In the genomic region with DNA sequence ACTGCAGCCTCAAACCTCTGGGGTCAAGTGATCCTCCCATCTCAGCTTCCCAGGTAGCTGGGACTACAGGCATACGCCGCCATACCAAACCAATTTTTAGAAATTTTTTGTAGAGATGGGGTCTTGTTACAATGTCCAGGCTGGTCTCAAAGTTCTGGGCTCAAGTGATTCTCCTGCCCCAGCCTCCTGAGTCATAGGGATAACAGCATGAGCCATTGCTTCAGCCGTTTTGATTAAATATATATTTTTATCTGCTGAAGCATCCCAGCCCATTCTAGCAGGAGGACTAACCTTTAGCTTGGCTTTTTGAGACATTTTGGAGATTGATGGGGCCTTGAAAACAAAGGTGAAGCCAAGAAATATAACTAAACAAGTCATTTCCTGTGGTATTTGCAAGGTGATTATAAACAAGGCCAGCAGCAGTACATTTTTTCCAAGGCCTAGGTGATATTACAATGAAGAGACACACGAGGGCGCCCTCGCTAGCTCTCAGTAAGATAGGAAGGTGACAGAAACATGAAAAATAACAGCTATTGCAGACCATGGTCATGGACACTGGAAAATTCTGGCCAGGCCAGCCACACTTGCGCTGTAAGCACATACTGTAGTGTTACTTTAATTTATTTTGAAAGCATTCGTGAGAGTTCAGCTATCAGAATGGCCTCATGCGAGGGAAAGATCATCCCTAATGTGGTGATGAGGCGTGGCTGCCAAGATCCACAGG, we compare ENCODE assay signal across 8 cellular contexts.
A peak's percentile ranks its signal among the peaks of the same experiment; 100 is the strongest.
DNase-seq lines count a peak whose midpoint lies in the region; ATAC-seq lines count a peak whose summit lies in the region.

No MANE protein-coding gene starts in this region.

- ATAC-seq in GM18498 (IDR thresholded peaks at IDR 0.05; ENCODE audit: unreplicated experiment) (peak; percentile 57), left ventricle myocardium superior (peak; percentile 50), HG02759 (IDR thresholded peaks at IDR 0.05; ENCODE audit: unreplicated experiment) (no peak)

- no peaks in the 10 kb centered on the region for H3K27me3 Mint-ChIP-seq in activated naive CD8-positive, alpha-beta T cell treated with anti-CD3 and anti-CD28 coated beads for 36 hours

- H3K36me3 Mint-ChIP-seq in activated naive CD8-positive, alpha-beta T cell treated with anti-CD3 and anti-CD28 coated beads for 36 hours: peaks cover 13% of the 10 kb centered on the region

- peaks cover 11% of the 10 kb centered on the region for H3K4me1 Mint-ChIP-seq in activated naive CD8-positive, alpha-beta T cell treated with anti-CD3 and anti-CD28 coated beads for 36 hours

- peak overlapping the region; percentile 68 for H3K27ac Mint-ChIP-seq in activated naive CD8-positive, alpha-beta T cell treated with anti-CD3 and anti-CD28 coated beads for 36 hours

- intact Hi-C loops in left ventricle myocardium superior (cut with micrococcal nuclease): loop anchor here (5.0 to 10.0 kb wide), 2 partner anchors 110 to 272 kb away; no protein-coding TSS in a partner anchor

- no peaks in the 10 kb centered on the region for H3K9me3 Mint-ChIP-seq in activated naive CD8-positive, alpha-beta T cell treated with anti-CD3 and anti-CD28 coated beads for 36 hours

- DNase-seq in A172 (ENCODE audit: low spot score) (peak; percentile 63), NCI-H1105 (lab: John Stamatoyannopoulos, UW) (peak; percentile 64), SW480 (ENCODE audit: low spot score) (peak; percentile 69), left ventricle myocardium superior (peak; percentile 54), skeletal muscle cell (ENCODE audit: low read depth) (peak; percentile 25)
- DNase-seq in activated naive CD8-positive, alpha-beta T cell treated with anti-CD3 and anti-CD28 coated beads for 36 hours: peak; percentile 54

- H3K4me3 ChIP-seq in skeletal muscle cell (ENCODE audit: low read depth, low read length): no peak overlapping the region

- H3K4me3 Mint-ChIP-seq in activated naive CD8-positive, alpha-beta T cell treated with anti-CD3 and anti-CD28 coated beads for 36 hours: no peak overlapping the region
